In the genomic region with DNA sequence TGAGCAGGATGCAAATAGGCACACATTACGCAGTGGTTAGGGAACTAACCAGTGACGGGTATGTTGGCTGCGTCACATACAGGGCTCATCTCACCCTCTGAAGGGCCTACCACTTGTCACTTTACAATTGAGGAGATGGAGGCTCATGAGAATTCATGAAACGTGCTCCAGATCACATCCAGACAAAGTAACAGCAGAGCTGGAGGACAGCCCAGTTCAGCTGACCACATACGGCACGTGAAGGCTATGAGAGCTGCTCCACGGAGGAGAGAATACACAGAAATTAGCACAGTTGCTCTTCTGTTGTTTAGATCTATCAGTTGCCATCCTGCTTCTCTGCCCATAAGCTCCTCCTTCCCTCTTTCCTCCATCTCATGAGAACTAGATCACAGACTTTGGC, we compare ENCODE assay signal across 30 cellular contexts.
"Had no signal": no experiment of that assay in that cellular context is flagged by ENCODE, and none has a peak within 500 bp of the region (broad histone marks: within the 10 kb centered on the region; RNA-seq: fewer than 3 reads in every experiment).

No MANE protein-coding gene starts in this region.

- ATAC-seq: activated CD4-positive, CD25-positive, alpha-beta regulatory T cell treated with anti-CD3 and anti-CD28 coated beads, Interleukin-2, amount 50 U/mL, for 24 hours; activated CD8-positive, alpha-beta memory T cell treated with anti-CD3 and anti-CD28 coated beads, Interleukin-2, amount 10 ng/mL, durations not matched to agents 7 days and 5 days; activated CD8-positive, alpha-beta T cell treated with anti-CD3 and anti-CD28 coated beads for 36 hours; activated naive CD8-positive, alpha-beta T cell treated with anti-CD3 and anti-CD28 coated beads, Interleukin-2, amount 50 U/mL, for 24 hours; effector memory CD8-positive, alpha-beta T cell; heart right ventricle; left lobe of liver; naive thymus-derived CD4-positive, alpha-beta T cell; right lobe of liver; stimulated activated naive B cell treated with anti-CD40 and anti-IgM and Interleukin-4, amounts not matched to agents 10 μg/mL and 1 μg/mL and 100 μg/mL, for 72 hours; T-cell had no signal

- H3K4me3 ChIP-seq: dorsolateral prefrontal cortex, esophagus muscularis mucosa, heart right ventricle, lung, right lobe of liver, smooth muscle cell, thoracic aorta, upper lobe of left lung had no signal

- DNase-seq: activated CD4-positive, alpha-beta T cell treated with anti-CD3 and anti-CD28 coated beads, Interleukin-2, amount 10 ng/mL, durations not matched to agents 24 days and 14 days; activated CD8-positive, alpha-beta memory T cell treated with anti-CD3 and anti-CD28 coated beads, Interleukin-2, amount 10 ng/mL, durations not matched to agents 7 days and 5 days; activated CD8-positive, alpha-beta T cell treated with anti-CD3 and anti-CD28 coated beads for 36 hours; activated effector memory CD4-positive, alpha-beta T cell treated with anti-CD3 and anti-CD28 coated beads, Interleukin-2, amount 50 U/mL, for 16 hours; activated naive CD4-positive, alpha-beta T cell treated with anti-CD3 and anti-CD28 coated beads, Interleukin-2, amount 10 ng/mL, durations not matched to agents 7 days and 5 days; activated naive CD8-positive, alpha-beta T cell treated with anti-CD3 and anti-CD28 coated beads, Interleukin-2, amount 50 U/mL, for 24 hours; activated T-cell treated with anti-CD3 and anti-CD28 coated beads for 4 hours; anterior cingulate cortex; caudate nucleus; dorsolateral prefrontal cortex; effector memory CD8-positive, alpha-beta T cell; heart right ventricle; naive thymus-derived CD4-positive, alpha-beta T cell; occipital lobe; posterior cingulate gyrus; right lobe of liver; stimulated activated CD4-positive, alpha-beta T cell treated with anti-CD3 and anti-CD28 coated beads, Interleukin-2, amount 100 ng/mL, for 48 hours; stimulated activated CD8-positive, alpha-beta memory T cell treated with anti-CD3 and anti-CD28 coated beads, Interleukin-4, amount 100 ng/mL, for 48 hours; stimulated activated naive B cell treated with anti-CD40 and anti-IgM and Interleukin-4, amounts not matched to agents 10 μg/mL and 1 μg/mL and 100 μg/mL, for 72 hours; T-cell; upper lobe of left lung had no signal

- H3K9me3 ChIP-seq: esophagus muscularis mucosa, heart right ventricle, right lobe of liver, thoracic aorta, upper lobe of left lung had no signal

- H3K27ac ChIP-seq: dorsolateral prefrontal cortex, esophagus muscularis mucosa, heart right ventricle, right lobe of liver, thoracic aorta, upper lobe of left lung, VCaP had no signal

- H3K36me3 ChIP-seq: esophagus muscularis mucosa, heart right ventricle, right lobe of liver, thoracic aorta, upper lobe of left lung had no signal

- H3K4me1 ChIP-seq: esophagus muscularis mucosa, heart right ventricle, right lobe of liver, upper lobe of left lung had no signal

- FAIRE-seq: colon, keratinocyte had no signal

- H3K27me3 ChIP-seq: esophagus muscularis mucosa, right lobe of liver, upper lobe of left lung had no signal
